16 cellular contexts compared by ENCODE assay signal in the genomic region with DNA sequence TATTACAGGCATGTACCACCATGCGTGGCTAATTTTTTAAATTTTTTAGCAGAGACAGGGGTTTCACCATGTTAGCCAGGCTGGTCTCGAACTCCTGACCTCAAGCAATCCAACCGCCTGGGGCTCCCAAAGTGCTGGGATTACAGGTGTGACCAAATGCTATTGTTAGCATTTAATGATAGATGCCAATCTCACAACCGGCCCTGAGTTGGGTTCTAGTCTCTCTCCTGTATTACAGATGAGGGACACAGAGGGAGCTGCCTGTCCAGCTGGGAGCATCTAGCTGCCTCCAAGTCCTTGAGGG. TPM values are rescaled to one million over a fixed set of nuclear protein-coding genes. Genes with fewer than 3 reads are reported as not detected.
A peak's percentile ranks its signal among the peaks of the same experiment; 100 is the strongest.
DNase-seq lines count a peak whose midpoint lies in the region; ATAC-seq and TF ChIP-seq lines count a peak whose summit lies in the region.
"Had no signal": no experiment of that assay in that cellular context is flagged by ENCODE, and none has a peak within 500 bp of the region (broad histone marks: within the 10 kb centered on the region; RNA-seq: fewer than 3 reads in every experiment).

No MANE protein-coding gene starts in this region.

- H3K27ac Mint-ChIP-seq in CD8-positive, alpha-beta memory T cell: no peak overlapping the region
- H3K27ac Mint-ChIP-seq in stimulated activated memory B cell treated with anti-CD40 and anti-IgM and Interleukin-4, amounts not matched to agents 10 μg/mL and 1 μg/mL and 100 μg/mL, for 72 hours: peak overlapping the region; percentile 35
- H3K27ac Mint-ChIP-seq: CD14-positive monocyte; CD4-positive, alpha-beta memory T cell; H9 had no signal

- H3K27me3 ChIP-seq in BLaER1 (no peaks in the 10 kb centered on the region), testis (no peaks in the 10 kb centered on the region)
- H3K27me3 ChIP-seq in CD8-positive, alpha-beta memory T cell (ENCODE audit: insufficient read depth, low read length, poor library complexity, severe bottlenecking): no peaks in the 10 kb centered on the region
- H3K27me3 ChIP-seq: BE2C had no signal

- no peak for TF ChIP-seq CTCF in testis (IDR thresholded peaks at IDR 0.05)

- H3K27ac ChIP-seq in BLaER1 (no peak overlapping the region), testis (no peak overlapping the region)
- peak overlapping the region; percentile 69 for H3K27ac ChIP-seq in CD8-positive, alpha-beta memory T cell (ENCODE audit: low read depth, low read length)

- H3K4me3 Mint-ChIP-seq in CD8-positive, alpha-beta memory T cell: no peak overlapping the region
- H3K4me3 Mint-ChIP-seq in stimulated activated memory B cell treated with anti-CD40 and anti-IgM and Interleukin-4, amounts not matched to agents 10 μg/mL and 1 μg/mL and 100 μg/mL, for 72 hours: no peak overlapping the region
- H3K4me3 Mint-ChIP-seq: CD14-positive monocyte; CD4-positive, alpha-beta memory T cell; H9 had no signal

- H3K4me1 ChIP-seq in BLaER1: peaks cover 100% of the 10 kb centered on the region
- H3K4me1 ChIP-seq in CD8-positive, alpha-beta memory T cell (ENCODE audit: insufficient read depth, low read length): no peaks in the 10 kb centered on the region
- no peaks in the 10 kb centered on the region for H3K4me1 ChIP-seq in testis

- ATAC-seq in stimulated activated memory B cell treated with anti-CD40 and anti-IgM and Interleukin-4, amounts not matched to agents 10 μg/mL and 1 μg/mL and 100 μg/mL, for 72 hours: no peak
- ATAC-seq: GM12878 had no signal

- CTCF ChIA-PET in CD8-positive, alpha-beta memory T cell (lab: Charles Lee): interaction anchor here (1.5 kb wide), 2 partner anchors 12 to 17 kb away, joined by 4 to 5 read pairs; no protein-coding TSS in a partner anchor

- POLR2A ChIA-PET in CD8-positive, alpha-beta memory T cell (lab: Charles Lee): no interaction called here

- DNase-seq in CD8-positive, alpha-beta memory T cell: no peak
- DNase-seq in OCI-M1 (lab: John Stamatoyannopoulos, UW) (peak; percentile 40), NCI-H1930 (lab: John Stamatoyannopoulos, UW) (no peak), testis (no peak)
- DNase-seq: BE2C; CD4-positive, alpha-beta memory T cell; DMS 273 treated with DMSO at 0.1 percent for 48 hours; DMS53; DND-41; EL; H9; IMR-90 had no signal

- H3K27me3 Mint-ChIP-seq in CD8-positive, alpha-beta memory T cell: peaks cover 0 to 2% of the 10 kb centered on the region in 2 donors
- H3K27me3 Mint-ChIP-seq in stimulated activated memory B cell treated with anti-CD40 and anti-IgM and Interleukin-4, amounts not matched to agents 10 μg/mL and 1 μg/mL and 100 μg/mL, for 72 hours: peaks cover 9% of the 10 kb centered on the region
- H3K27me3 Mint-ChIP-seq: CD4-positive, alpha-beta memory T cell had no signal

- H3K9me3 Mint-ChIP-seq in CD8-positive, alpha-beta memory T cell: no peaks in the 10 kb centered on the region
- H3K9me3 Mint-ChIP-seq in stimulated activated memory B cell treated with anti-CD40 and anti-IgM and Interleukin-4, amounts not matched to agents 10 μg/mL and 1 μg/mL and 100 μg/mL, for 72 hours: no peaks in the 10 kb centered on the region
- H3K9me3 Mint-ChIP-seq: CD4-positive, alpha-beta memory T cell; H9 had no signal

- H3K4me1 Mint-ChIP-seq in CD8-positive, alpha-beta memory T cell: no peaks in the 10 kb centered on the region
- H3K4me1 Mint-ChIP-seq in stimulated activated memory B cell treated with anti-CD40 and anti-IgM and Interleukin-4, amounts not matched to agents 10 μg/mL and 1 μg/mL and 100 μg/mL, for 72 hours: peaks cover 18% of the 10 kb centered on the region
- H3K4me1 Mint-ChIP-seq: CD4-positive, alpha-beta memory T cell had no signal

- 85 to 94% methylated on average over 4 of the region's 4 CpGs for WGBS in testis, 2 donors

- peaks cover 0 to 3% (median 0%) of the 10 kb centered on the region in 3 donors for H3K36me3 Mint-ChIP-seq in CD8-positive, alpha-beta memory T cell
- H3K36me3 Mint-ChIP-seq in stimulated activated memory B cell treated with anti-CD40 and anti-IgM and Interleukin-4, amounts not matched to agents 10 μg/mL and 1 μg/mL and 100 μg/mL, for 72 hours: peaks cover 21% of the 10 kb centered on the region
- H3K36me3 Mint-ChIP-seq: CD4-positive, alpha-beta memory T cell had no signal

- TF ChIP-seq POLR2A in testis (IDR thresholded peaks at IDR 0.05): no peak

- no peak overlapping the region for H3K9ac ChIP-seq in BLaER1

- peak overlapping the region; percentile 91 for H3K4me2 ChIP-seq in BLaER1

- H3K36me3 ChIP-seq in BLaER1 (no peaks in the 10 kb centered on the region), testis (ENCODE audit: low read depth, missing control alignments) (no peaks in the 10 kb centered on the region)
- no peaks in the 10 kb centered on the region for H3K36me3 ChIP-seq in CD8-positive, alpha-beta memory T cell (ENCODE audit: insufficient read depth, low read length)
- H3K36me3 ChIP-seq: BE2C had no signal

- no peaks in the 10 kb centered on the region for H4K20me1 ChIP-seq in BLaER1

- intact Hi-C loops in testis (cut with DNase I; ENCODE audit: low total_unique reads): no loop called here

- H3K9me3 ChIP-seq in BLaER1 (no peaks in the 10 kb centered on the region), testis (no peaks in the 10 kb centered on the region)
- no peaks in the 10 kb centered on the region for H3K9me3 ChIP-seq in CD8-positive, alpha-beta memory T cell (ENCODE audit: low read length)
- H3K9me3 ChIP-seq: BE2C had no signal

- H3K4me3 ChIP-seq in BLaER1 (no peak overlapping the region), testis (no peak overlapping the region)
- no peak overlapping the region for H3K4me3 ChIP-seq in CD8-positive, alpha-beta memory T cell (ENCODE audit: low read length)
- H3K4me3 ChIP-seq: GM12878 had no signal

RNA-seq across cellular contexts. Expression of a gene that starts 55.7 kb away (rescaled TPM):
- total RNA-seq in CD8-positive, alpha-beta memory T cell: 10 to 100 TPM; 32.3 to 32.6 TPM
- polyA plus RNA-seq in CD8-positive, alpha-beta memory T cell: 22.8 TPM
- 10 to 100 TPM; 42.5 to 76.5 TPM for total RNA-seq in testis
- polyA plus RNA-seq in testis (ENCODE audit: insufficient read depth, low read depth, low replicate concordance): 43.2 TPM
